In genomic region chr1:56452027-56453011, GRCh38 we compare ENCODE assay signal across 2 cellular contexts.
TF ChIP-seq lines count a peak whose summit lies in the region.

No MANE protein-coding gene starts in this region.

TF ChIP-seq in HEK293T, 16 proteins besides CTCF, POLR2A, EP300 and RAD21 (continued from another document):
- TF ChIP-seq PKNOX1 (IDR thresholded peaks at IDR 0.05) (peak; percentile 19; the same call in 1 of the 2 replicates), FOXK2 (IDR thresholded peaks at IDR 0.05) (no peak)

TF ChIP-seq in H1, 55 proteins besides CTCF, POLR2A, EP300 and RAD21 (continued from another document):
- TF ChIP-seq NANOG (IDR thresholded peaks at IDR 0.05; ENCODE audit: insufficient read depth, low read depth, low read length, poor library complexity, severe bottlenecking), result no peak
- no peak for TF ChIP-seq YY1 (IDR thresholded peaks at IDR 0.05; ENCODE audit: low read depth, low read length)
- TF ChIP-seq HDAC6 (IDR thresholded peaks at IDR 0.05; ENCODE audit: low read depth, low read length), result no peak
- TF ChIP-seq SP2 (IDR thresholded peaks at IDR 0.05; ENCODE audit: low read length), result no peak
- 0 out of 2 replicates have a peak, but pooled peaks have one; percentile 18 for TF ChIP-seq KDM1A (IDR thresholded peaks at IDR 0.05; ENCODE audit: borderline replicate concordance, low read length)
- TF ChIP-seq EZH2 (IDR thresholded peaks at IDR 0.05; ENCODE audit: low read depth, low read length, severe bottlenecking), result no peak
- TF ChIP-seq GABPA (IDR thresholded peaks at IDR 0.05; ENCODE audit: borderline replicate concordance, insufficient read depth, low read length), result no peak
